28 cellular contexts compared by ENCODE assay signal in the genomic region with DNA sequence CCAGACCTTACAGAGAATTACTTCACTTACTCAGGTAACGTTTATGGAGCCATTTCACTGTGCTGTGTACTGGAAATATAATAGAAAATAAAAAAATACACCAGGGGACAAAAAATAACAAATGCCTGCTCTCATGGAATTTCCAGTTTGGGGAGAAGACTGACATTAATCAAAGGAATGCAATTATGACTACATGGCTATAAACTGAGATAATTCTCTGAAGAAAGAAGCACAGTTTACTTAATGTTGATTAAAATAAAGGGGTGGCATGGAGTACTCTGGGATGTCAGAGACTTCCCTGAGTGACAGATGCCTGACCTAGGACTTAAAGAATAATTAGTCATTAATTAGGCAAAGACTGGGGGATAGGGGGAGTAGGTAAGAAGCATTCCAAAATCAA.
"Had no signal": no experiment of that assay in that cellular context is flagged by ENCODE, and none has a peak within 500 bp of the region (broad histone marks: within the 10 kb centered on the region; RNA-seq: fewer than 3 reads in every experiment).

No MANE protein-coding gene starts in this region.

- H3K4me1 ChIP-seq: prostate gland, suprapubic skin had no signal

- H3K36me3 ChIP-seq: adrenal gland, ascending aorta, ovary, prostate gland, suprapubic skin, tibial artery, upper lobe of right lung had no signal

- H3K27ac ChIP-seq: adrenal gland, ascending aorta, coronary artery, ovary, prostate gland, suprapubic skin, tibial artery, upper lobe of right lung had no signal

- H3K27me3 Mint-ChIP-seq: brain; stimulated activated naive B cell treated with anti-CD40 and anti-IgM and Interleukin-4, amounts not matched to agents 10 μg/mL and 1 μg/mL and 100 μg/mL, for 72 hours had no signal

- H3K4me3 Mint-ChIP-seq: activated naive CD8-positive, alpha-beta T cell; brain; naive thymus-derived CD8-positive, alpha-beta T cell; stimulated activated naive B cell treated with anti-CD40 and anti-IgM and Interleukin-4, amounts not matched to agents 10 μg/mL and 1 μg/mL and 100 μg/mL, for 72 hours; T-helper 2 cell treated with Interferon-gamma antibody and Interleukin-4, amounts not matched to agents 5 μg/mL and 100 μg/mL, for 36 hours had no signal

- H3K27me3 ChIP-seq: adrenal gland, ascending aorta, ovary, suprapubic skin, tibial artery, upper lobe of right lung had no signal

- H3K4me3 ChIP-seq: adrenal gland, ascending aorta, coronary artery, ovary, prostate gland, suprapubic skin, tibial artery, upper lobe of right lung had no signal

- H3K27ac Mint-ChIP-seq: activated naive CD8-positive, alpha-beta T cell; naive thymus-derived CD8-positive, alpha-beta T cell; stimulated activated naive B cell treated with anti-CD40 and anti-IgM and Interleukin-4, amounts not matched to agents 10 μg/mL and 1 μg/mL and 100 μg/mL, for 72 hours; T-helper 2 cell treated with Interferon-gamma antibody and Interleukin-4, amounts not matched to agents 5 μg/mL and 100 μg/mL, for 36 hours had no signal

- DNase-seq: activated CD4-positive, alpha-beta T cell treated with anti-CD3 and anti-CD28 coated beads for 4 hours; activated CD4-positive, alpha-beta T cell treated with anti-CD3 and anti-CD28 coated beads, Interleukin-2, amount 50 U/mL, for 4 hours; activated effector memory CD4-positive, alpha-beta T cell treated with Interleukin-2 at 50 U/mL for 16 hours; activated naive CD4-positive, alpha-beta T cell treated with Interleukin-2 at 50 U/mL for 16 hours; adrenal gland; head of caudate nucleus; hippocampal formation; left colon; mammary epithelial cell; midbrain; naive thymus-derived CD8-positive, alpha-beta T cell; ovary; retina; small intestine; stimulated activated CD4-positive, alpha-beta T cell treated with anti-CD3 and anti-CD28 coated beads, Interleukin-4, amount 100 ng/mL, for 4 hours; stimulated activated CD8-positive, alpha-beta memory T cell treated with anti-CD3 and anti-CD28 coated beads, Interleukin-4, amount 100 ng/mL, for 48 hours; stimulated activated naive B cell treated with anti-CD40 and anti-IgM and Interleukin-4, amounts not matched to agents 10 μg/mL and 1 μg/mL and 100 μg/mL, for 72 hours; T-helper 1 cell; tibial artery; upper lobe of right lung had no signal

- H3K36me3 Mint-ChIP-seq: activated naive CD8-positive, alpha-beta T cell; naive thymus-derived CD8-positive, alpha-beta T cell had no signal

- ATAC-seq: left colon; naive thymus-derived CD8-positive, alpha-beta T cell; sciatic nerve; stimulated activated naive B cell treated with anti-CD40 and anti-IgM and Interleukin-4, amounts not matched to agents 10 μg/mL and 1 μg/mL and 100 μg/mL, for 72 hours; upper lobe of right lung had no signal

- H3K9me3 Mint-ChIP-seq: naive thymus-derived CD8-positive, alpha-beta T cell; stimulated activated naive B cell treated with anti-CD40 and anti-IgM and Interleukin-4, amounts not matched to agents 10 μg/mL and 1 μg/mL and 100 μg/mL, for 72 hours; T-helper 2 cell treated with Interferon-gamma antibody and Interleukin-4, amounts not matched to agents 5 μg/mL and 100 μg/mL, for 36 hours had no signal

- H3K9me3 ChIP-seq: adrenal gland, ascending aorta, ovary, prostate gland, suprapubic skin, tibial artery, upper lobe of right lung had no signal
